In genomic region chr12:106493531-106493930, GRCh38 we compare ENCODE assay signal across 14 cellular contexts.
A peak's percentile ranks its signal among the peaks of the same experiment; 100 is the strongest.
DNase-seq lines count a peak whose midpoint lies in the region; ATAC-seq, FAIRE-seq and TF ChIP-seq lines count a peak whose summit lies in the region.
"Had no signal": no experiment of that assay in that cellular context is flagged by ENCODE, and none has a peak within 500 bp of the region (broad histone marks: within the 10 kb centered on the region; RNA-seq: fewer than 3 reads in every experiment).

No MANE protein-coding gene starts in this region.

- no peaks in the 10 kb centered on the region for H4K20me1 ChIP-seq in OCI-LY3 (ENCODE audit: insufficient read depth, low read length)
- H4K20me1 ChIP-seq in PC-3 (ENCODE audit: low read length): no peaks in the 10 kb centered on the region

- H3F3A ChIP-seq in PC-3 (ENCODE audit: low read length, unreplicated experiment): no peaks in the 10 kb centered on the region

- POLR2A ChIA-PET in PC-3 (lab: Charles Lee; ENCODE audit: unreplicated experiment): no interaction called here

- peak; percentile 58 for FAIRE-seq in kidney (lab: Jason Lieb, UNC)
- no peak for FAIRE-seq in small intestine (lab: Jason Lieb, UNC)

- no peaks in the 10 kb centered on the region for H3K79me2 ChIP-seq in OCI-LY3 (ENCODE audit: low read length)
- H3K79me2 ChIP-seq in PC-3 (ENCODE audit: low read length): no peaks in the 10 kb centered on the region

- 41 to 60% (median 55%) methylated on average over 4 of the region's 4 CpGs for WGBS in small intestine, 3 donors

- peak overlapping the region; percentile 32 for H3K4me2 ChIP-seq in OCI-LY3 (ENCODE audit: low read length)
- H3K4me2 ChIP-seq in PC-3 (ENCODE audit: low read length): no peak overlapping the region

- H3K27ac ChIP-seq in OCI-LY3 (ENCODE audit: low read length) (no peak overlapping the region), kidney (ENCODE audit: low read depth in 2 of 2, low read length in 2 of 2) (no peak overlapping the region), small intestine (ENCODE audit: low read depth in 1 of 2, low read length in 1 of 2) (no peak overlapping the region), PC-3 (ENCODE audit: low read length) (no peak overlapping the region)
- H3K27ac ChIP-seq: heart right ventricle, tibial artery had no signal

- CTCF ChIA-PET in PC-3 (lab: Charles Lee): no interaction called here

- BruUV-seq in PC-3 (replicated peaks; lab: Mats Ljungman, UMichigan): no TSS peak

- peak; percentile 13 for DNase-seq in NCI-H2171 treated with DMSO at 0.1 percent for 48 hours (lab: John Stamatoyannopoulos, UW)
- DNase-seq in NCI-H2171 (lab: John Stamatoyannopoulos, UW): no peak
- DNase-seq in kidney: no peak
- peak; percentile 17 for DNase-seq in small intestine
- no peak for DNase-seq in stimulated activated CD4-positive, alpha-beta T cell treated with anti-CD3 and anti-CD28 coated beads, Interleukin-12 subunit alpha, Interleukin-12 subunit beta, amount 100 ng/mL, for 4 hours
- DNase-seq in PC-3: no peak
- no peak for DNase-seq in mucosa of gallbladder (ENCODE audit: low spot score)
- DNase-seq: activated CD4-positive, alpha-beta T cell treated with anti-CD3 and anti-CD28 coated beads for 1 hour; activated naive CD8-positive, alpha-beta T cell treated with anti-CD3 and anti-CD28 coated beads, Interleukin-2, amount 10 ng/mL, durations not matched to agents 7 days and 5 days; central memory CD4-positive, alpha-beta T cell; DMS 273 treated with DMSO at 0.1 percent for 48 hours; heart right ventricle; tibial artery had no signal

- TF ChIP-seq CTCF in OCI-LY3 (IDR thresholded peaks at IDR 0.05; ENCODE audit: low read depth, low read length): no peak
- TF ChIP-seq CTCF in kidney (IDR thresholded peaks at IDR 0.05; ENCODE audit: borderline replicate concordance, extremely low read depth, insufficient read depth): no peak
- TF ChIP-seq CTCF in PC-3 (conservative IDR thresholded peaks at IDR 0.05; ENCODE audit: low read depth, low read length): no peak

- H3K9ac ChIP-seq in OCI-LY3 (ENCODE audit: low read length) (no peak overlapping the region), kidney (ENCODE audit: low read length in 2 of 2) (no peak overlapping the region), PC-3 (ENCODE audit: low read length) (no peak overlapping the region)

- H3K36me3 ChIP-seq in OCI-LY3 (replicated peaks; ENCODE audit: low read depth, low read length) (no peaks in the 10 kb centered on the region), kidney (ENCODE audit: control insufficient read depth in 1 of 2, insufficient read depth in 2 of 2, low read length in 2 of 2) (peaks cover 0 to 6% of the 10 kb centered on the region in 2 donors), small intestine (ENCODE audit: control insufficient read depth in 2 of 2, insufficient read depth in 2 of 2, low read length in 2 of 2) (no peaks in the 10 kb centered on the region), PC-3 (ENCODE audit: low read depth, low read length) (peaks cover 19% of the 10 kb centered on the region; the same call in 1 of the 2 replicates)

- intact Hi-C loops in kidney (cut with DNase I): no loop called here
- intact Hi-C loops in PC-3 (cut with micrococcal nuclease): loop anchor here (10.0 kb wide), 1 partner anchor 109 kb away; no protein-coding TSS in a partner anchor

- H3K27me3 ChIP-seq in OCI-LY3 (ENCODE audit: low read depth, low read length) (no peaks in the 10 kb centered on the region), small intestine (ENCODE audit: control insufficient read depth in 2 of 2, insufficient read depth in 2 of 2, low read length in 2 of 2) (no peaks in the 10 kb centered on the region), PC-3 (ENCODE audit: low read length) (no peaks in the 10 kb centered on the region)
- H3K27me3 ChIP-seq: heart right ventricle, tibial artery had no signal

- H3K4me1 ChIP-seq in OCI-LY3 (ENCODE audit: low read length) (peaks cover 17% of the 10 kb centered on the region), kidney (ENCODE audit: control insufficient read depth in 1 of 2, insufficient read depth in 1 of 2, low read depth in 1 of 2, low read length in 2 of 2) (peaks cover 0 to 8% of the 10 kb centered on the region in 2 donors), small intestine (ENCODE audit: control insufficient read depth in 2 of 2, insufficient read depth in 1 of 2, low read depth in 1 of 2, low read length in 1 of 2) (no peaks in the 10 kb centered on the region), PC-3 (ENCODE audit: insufficient read depth, low read length) (no peaks in the 10 kb centered on the region)
- H3K4me1 ChIP-seq: heart right ventricle, tibial artery had no signal

- no peak for ATAC-seq in PC-3
- ATAC-seq: heart right ventricle had no signal

- H2AFZ ChIP-seq in OCI-LY3 (ENCODE audit: low read depth, low read length): 0 out of 2 replicates have a peak overlapping the region, but pooled peaks have one; percentile 30
- H2AFZ ChIP-seq in PC-3 (ENCODE audit: low read length): no peak overlapping the region

- H3K4me3 ChIP-seq in OCI-LY3 (ENCODE audit: low read length): peak overlapping the region; percentile 6
- no peak overlapping the region for H3K4me3 ChIP-seq in kidney (ENCODE audit: low read length in 2 of 2)
- H3K4me3 ChIP-seq in small intestine (ENCODE audit: low read depth in 1 of 2, low read length in 2 of 2): no peak overlapping the region
- no peak overlapping the region for H3K4me3 ChIP-seq in PC-3 (ENCODE audit: low read length)
- H3K4me3 ChIP-seq: heart right ventricle, tibial artery had no signal

- no peaks in the 10 kb centered on the region for H3K9me2 ChIP-seq in PC-3 (replicated peaks; ENCODE audit: low read length)

- no peaks in the 10 kb centered on the region for H3K9me3 ChIP-seq in OCI-LY3 (ENCODE audit: insufficient read depth, low read length)
- no peaks in the 10 kb centered on the region for H3K9me3 ChIP-seq in kidney (ENCODE audit: control insufficient read depth in 1 of 2, low read length in 2 of 2)
- no peaks in the 10 kb centered on the region for H3K9me3 ChIP-seq in small intestine (ENCODE audit: control insufficient read depth, low read depth)
- H3K9me3 ChIP-seq in PC-3 (ENCODE audit: low read length): no peaks in the 10 kb centered on the region
- H3K9me3 ChIP-seq: heart right ventricle, tibial artery had no signal

Comparison
In these comparisons a context has a peak if more than half of its experiments do, and no peak if none do; other contexts are left out.
1. DNase-seq: peak in NCI-H2171 treated with DMSO at 0.1 percent for 48 hours (single experiment) and small intestine (single experiment); none in NCI-H2171 (single experiment), kidney (single experiment), stimulated activated CD4-positive, alpha-beta T cell treated with anti-CD3 and anti-CD28 coated beads, Interleukin-12 subunit alpha, Interleukin-12 subunit beta, amount 100 ng/mL, for 4 hours (single experiment), PC-3 (single experiment) and mucosa of gallbladder (single experiment).